In genomic region chr3:186609247-186609868, GRCh38 we compare ENCODE assay signal across 12 cellular contexts. TPM values are rescaled to one million over a fixed set of nuclear protein-coding genes. Genes with fewer than 3 reads are reported as not detected.
DNase-seq lines count a peak whose midpoint lies in the region; ATAC-seq and TF ChIP-seq lines count a peak whose summit lies in the region.
"Had no signal": no experiment of that assay in that cellular context is flagged by ENCODE, and none has a peak within 500 bp of the region (broad histone marks: within the 10 kb centered on the region; RNA-seq: fewer than 3 reads in every experiment).

No MANE protein-coding gene starts in this region.

- peak; percentile 30; the same call in 1 of the 2 replicates for TF ChIP-seq CTCF in VCaP (conservative IDR thresholded peaks at IDR 0.05)

- ATAC-seq in sciatic nerve (no peak), HG03439 (IDR thresholded peaks at IDR 0.05; ENCODE audit: unreplicated experiment) (no peak)
- ATAC-seq: activated T-cell treated with anti-CD3 and anti-CD28 coated beads, Interleukin-2, amount 50 U/mL, for 4 hours had no signal

- DNase-seq in SIG-M5 treated with dmso at 0.1 percent for 504 hours (lab: John Stamatoyannopoulos, UW; ENCODE audit: unreplicated experiment) (peak; percentile 23), SIG-M5 (lab: John Stamatoyannopoulos, UW) (no peak), HT1080 (ENCODE audit: low read depth) (peak; percentile 66), mucosa of gallbladder (ENCODE audit: low spot score) (peak; percentile 56), sciatic nerve (ENCODE audit: low spot score) (no peak), HuH-7 (ENCODE audit: low spot score) (no peak)
- DNase-seq: activated T-cell treated with anti-CD3 and anti-CD28 coated beads, Interleukin-2, amount 50 U/mL, for 4 hours; midbrain; stimulated activated CD4-positive, alpha-beta T cell treated with anti-CD3 and anti-CD28 coated beads, Interleukin-4, amount 100 ng/mL, for 1 hour had no signal

- H3K27ac ChIP-seq in VCaP = no peak overlapping the region

- intact Hi-C loops in sciatic nerve (cut with DNase I) = no loop called here

RNA-seq across cellular contexts. Expression of gene AHSG, which starts 3.5 kb away (rescaled TPM):
- total RNA-seq in HT1080 (2014; rRNA removed; shearing (Covaris generic)) = 0.32 TPM in 1 of 2 replicates, not detected in the other
- 0.05 and 0.09 TPM in 2 replicates for polyA plus RNA-seq in HT1080 (2015; cell fraction: cytosol; rRNA removed)
- 0.12 and 0.44 TPM in 2 replicates for polyA plus RNA-seq in HT1080 (2015; cell fraction: nucleus; rRNA removed)
- total RNA-seq in mucosa of gallbladder = 2.2 TPM
- not detected for total RNA-seq in sciatic nerve
- polyA plus RNA-seq: CD14-positive monocyte had no signal

RNA-seq across cellular contexts. Expression of gene FETUB, which starts 30.8 kb away (rescaled TPM):
- total RNA-seq in HT1080 (2014; rRNA removed; shearing (Covaris generic)) = 1.8 and 1.9 TPM in 2 replicates
- 1.7 and 2.9 TPM in 2 replicates for polyA plus RNA-seq in HT1080 (2015; cell fraction: cytosol; rRNA removed)
- polyA plus RNA-seq in HT1080 (2015; cell fraction: nucleus; rRNA removed) = 1.3 and 2.4 TPM in 2 replicates
- total RNA-seq in mucosa of gallbladder = not detected
- total RNA-seq in sciatic nerve = not detected
- total RNA-seq: activated T-cell treated with anti-CD3 and anti-CD28 coated beads, Interleukin-2, amount 50 U/mL, for 4 hours had no signal
- polyA plus RNA-seq: CD14-positive monocyte had no signal

RNA-seq across cellular contexts. Expression of gene DNAJB11, which starts 38.8 kb away (rescaled TPM):
- total RNA-seq in HT1080 (2014; rRNA removed; shearing (Covaris generic)) = 103 and 104 TPM in 2 replicates
- 96.1 and 103 TPM in 2 replicates for polyA plus RNA-seq in HT1080 (2015; cell fraction: cytosol; rRNA removed)
- 106 and 131 TPM in 2 replicates for polyA plus RNA-seq in HT1080 (2015; cell fraction: nucleus; rRNA removed)
- 48.1 TPM for total RNA-seq in mucosa of gallbladder
- total RNA-seq in sciatic nerve = 33.3 TPM

RNA-seq across cellular contexts. Expression of gene TBCCD1, which starts 42.2 kb away (rescaled TPM):
- 21.8 and 28.3 TPM in 2 replicates for total RNA-seq in HT1080 (2014; rRNA removed; shearing (Covaris generic))
- polyA plus RNA-seq in HT1080 (2015; cell fraction: cytosol; rRNA removed) = 15.3 and 16.1 TPM in 2 replicates
- polyA plus RNA-seq in HT1080 (2015; cell fraction: nucleus; rRNA removed) = 19.0 and 19.1 TPM in 2 replicates
- total RNA-seq in mucosa of gallbladder (11.0 TPM), sciatic nerve (12.9 TPM)

RNA-seq across cellular contexts. Expression of gene HRG, which starts 56.5 kb away (rescaled TPM):
- 0.05 TPM in 1 of 2 replicates, not detected in the other for total RNA-seq in HT1080 (2014; rRNA removed; shearing (Covaris generic))
- 0.05 TPM in 1 of 2 replicates, not detected in the other for polyA plus RNA-seq in HT1080 (2015; cell fraction: cytosol; rRNA removed)
- not detected in 2 replicates for polyA plus RNA-seq in HT1080 (2015; cell fraction: nucleus; rRNA removed)
- 0.49 TPM for total RNA-seq in mucosa of gallbladder
- total RNA-seq in sciatic nerve = not detected
- total RNA-seq: activated T-cell treated with anti-CD3 and anti-CD28 coated beads, Interleukin-2, amount 50 U/mL, for 4 hours had no signal
- polyA plus RNA-seq: CD14-positive monocyte had no signal

Comparison
In these comparisons a context has a peak if more than half of its experiments do, and no peak if none do; other contexts are left out.
1. DNase-seq: peak in SIG-M5 treated with dmso at 0.1 percent for 504 hours (single experiment), HT1080 (single experiment) and mucosa of gallbladder (single experiment); none in SIG-M5 (single experiment), sciatic nerve (single experiment) and HuH-7 (single experiment).